In the genomic region with DNA sequence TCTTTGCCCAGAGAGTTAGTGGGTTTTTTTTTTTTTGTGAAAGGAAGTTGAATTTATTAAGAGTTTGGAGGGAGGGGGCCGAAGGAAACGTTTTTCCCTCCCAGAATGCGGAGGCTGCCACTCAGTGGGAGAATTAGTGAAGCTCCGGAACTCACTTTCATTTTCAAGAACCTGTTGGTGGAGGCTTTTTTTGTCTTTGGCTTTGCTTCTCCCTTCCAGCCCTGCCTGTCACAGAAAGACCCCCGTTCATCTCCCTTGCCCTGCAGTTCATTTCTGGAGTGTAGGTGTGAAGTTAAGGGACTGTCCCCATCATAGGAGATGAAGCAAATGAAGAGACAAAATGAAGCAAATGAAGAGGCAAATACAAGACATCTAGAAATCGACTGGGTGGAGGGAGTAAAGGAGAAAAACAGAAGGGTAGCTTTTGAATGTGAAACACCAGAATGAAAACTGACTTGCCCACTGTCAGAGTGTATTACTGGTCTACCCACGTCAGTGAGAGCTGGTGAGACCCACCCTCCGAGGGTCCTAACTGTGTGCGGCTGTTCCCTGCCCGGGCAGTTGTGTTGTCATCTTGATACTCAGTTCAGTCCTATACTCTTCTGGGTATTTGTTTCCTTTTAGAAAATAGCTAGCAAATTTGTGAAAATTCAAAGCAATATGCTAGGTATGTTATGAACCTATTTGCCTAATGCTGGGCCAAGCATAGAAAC, we compare ENCODE assay signal across 8 cellular contexts.
DNase-seq lines count a peak whose midpoint lies in the region; ATAC-seq lines count a peak whose summit lies in the region.

No MANE protein-coding gene starts in this region.

- no peaks in the 10 kb centered on the region for H3K36me3 Mint-ChIP-seq in activated naive CD4-positive, alpha-beta T cell treated with anti-CD3 and anti-CD28 coated beads, Interleukin-2, amount 50 U/mL, for 72 hours

- peak; percentile 58 for ATAC-seq in HG03439 (IDR thresholded peaks at IDR 0.05; ENCODE audit: unreplicated experiment)
- ATAC-seq in activated naive CD4-positive, alpha-beta T cell treated with anti-CD3 and anti-CD28 coated beads, Interleukin-2, amount 50 U/mL, for 72 hours, result peak; percentile 68 to 75
- ATAC-seq in GM19023 (IDR thresholded peaks at IDR 0.05; ENCODE audit: unreplicated experiment), result no peak

- DNase-seq in SIG-M5 treated with dmso at 0.1 percent for 504 hours (lab: John Stamatoyannopoulos, UW; ENCODE audit: unreplicated experiment), result peak; percentile 38
- no peak for DNase-seq in SIG-M5 (lab: John Stamatoyannopoulos, UW)
- DNase-seq in activated naive CD4-positive, alpha-beta T cell treated with anti-CD3 and anti-CD28 coated beads, Interleukin-2, amount 50 U/mL, for 72 hours (ENCODE audit: low spot score in 2 of 2), result peak in 1 of 2 donors; percentile 7
- peak; percentile 56 for DNase-seq in left kidney (ENCODE audit: low read depth, low spot score)
- no peak for DNase-seq in NCI-H2107 (lab: John Stamatoyannopoulos, UW)

- no peaks in the 10 kb centered on the region for H3K9me3 Mint-ChIP-seq in activated naive CD4-positive, alpha-beta T cell treated with anti-CD3 and anti-CD28 coated beads, Interleukin-2, amount 50 U/mL, for 72 hours

- peak overlapping the region; percentile 88 to 90 for H3K27ac Mint-ChIP-seq in activated naive CD4-positive, alpha-beta T cell treated with anti-CD3 and anti-CD28 coated beads, Interleukin-2, amount 50 U/mL, for 72 hours

- H3K27ac ChIP-seq in temporal lobe (ENCODE audit: low read depth, low read length), result peak overlapping the region; percentile 38

Comparison
In these comparisons a context has a peak if more than half of its experiments do, and no peak if none do; other contexts are left out.
1. DNase-seq: peak in SIG-M5 treated with dmso at 0.1 percent for 504 hours (single experiment) and left kidney (single experiment); none in SIG-M5 (single experiment) and NCI-H2107 (single experiment).